23 cellular contexts compared by ENCODE assay signal in the genomic region with DNA sequence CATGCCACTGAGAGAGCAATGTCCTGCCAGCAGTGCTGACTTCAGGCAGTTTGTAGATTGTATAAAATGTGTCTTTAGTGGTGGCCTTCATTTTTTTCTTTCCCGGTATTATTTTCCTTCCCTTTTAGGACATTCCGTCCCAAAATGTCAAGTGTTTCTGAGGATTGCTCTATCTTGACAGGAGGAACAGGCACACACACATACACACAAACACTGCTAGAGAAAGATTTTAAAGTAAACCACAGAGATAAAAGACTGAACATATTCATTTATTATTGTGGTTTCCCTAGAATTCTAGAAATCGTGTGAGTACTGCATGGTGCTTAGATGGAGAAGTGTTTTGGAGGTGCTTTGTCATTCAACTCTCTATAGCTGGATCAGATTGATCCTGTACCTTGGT.
"Had no signal": no experiment of that assay in that cellular context is flagged by ENCODE, and none has a peak within 500 bp of the region (broad histone marks: within the 10 kb centered on the region; RNA-seq: fewer than 3 reads in every experiment).

No MANE protein-coding gene starts in this region.

- H3K9me3 ChIP-seq: gastrocnemius medialis, lower lobe of right lung, ovary, psoas muscle, sigmoid colon, stomach, thyroid gland, vagina had no signal

- H3K36me3 Mint-ChIP-seq: natural killer cell; stimulated activated effector memory CD8-positive, alpha-beta T cell treated with anti-CD3 and anti-CD28 coated beads, Interleukin-12 subunit alpha, Interleukin-12 subunit beta, amount 100 ng/mL, for 72 hours had no signal

- H3K4me3 ChIP-seq: gastrocnemius medialis, lower lobe of right lung, ovary, psoas muscle, sigmoid colon, stomach, thyroid gland, vagina had no signal

- H3K27me3 ChIP-seq: gastrocnemius medialis, ovary, sigmoid colon, stomach, thyroid gland, vagina had no signal

- H3K4me1 ChIP-seq: gastrocnemius medialis, lower lobe of right lung, psoas muscle, sigmoid colon, stomach, thyroid gland, vagina had no signal

- H3K9me3 Mint-ChIP-seq: effector memory CD8-positive, alpha-beta T cell; natural killer cell; stimulated activated effector memory CD8-positive, alpha-beta T cell treated with anti-CD3 and anti-CD28 coated beads, Interleukin-12 subunit alpha, Interleukin-12 subunit beta, amount 100 ng/mL, for 72 hours had no signal

- DNase-seq: effector memory CD8-positive, alpha-beta T cell; foreskin fibroblast; gastrocnemius medialis; head of caudate nucleus; left ventricle myocardium superior; lower lobe of right lung; natural killer cell; occipital lobe; ovary; posterior cingulate gyrus; psoas muscle; right cardiac atrium; sigmoid colon; stimulated activated CD4-positive, alpha-beta T cell treated with anti-CD3 and anti-CD28 coated beads, Interleukin-2, amount 100 ng/mL, for 24 hours; stimulated activated CD4-positive, alpha-beta T cell treated with anti-CD3 and anti-CD28 coated beads, Interleukin-4, amount 100 ng/mL, for 24 hours; stimulated activated naive CD4-positive, alpha-beta T cell treated with Interleukin-2 at 50 U/mL for 16 hours; stomach; thyroid gland; trophoblast cell had no signal

- H3K27ac Mint-ChIP-seq: effector memory CD8-positive, alpha-beta T cell; natural killer cell; stimulated activated effector memory CD8-positive, alpha-beta T cell treated with anti-CD3 and anti-CD28 coated beads, Interleukin-12 subunit alpha, Interleukin-12 subunit beta, amount 100 ng/mL, for 72 hours had no signal

- H3K36me3 ChIP-seq: gastrocnemius medialis, lower lobe of right lung, ovary, sigmoid colon, stomach, thyroid gland, vagina had no signal

- FAIRE-seq: endometrium, keratinocyte had no signal

- ATAC-seq: effector memory CD8-positive, alpha-beta T cell; gastrocnemius medialis; left ventricle myocardium superior; lower lobe of right lung; natural killer cell; psoas muscle; right cardiac atrium; stimulated activated effector memory CD8-positive, alpha-beta T cell treated with anti-CD3 and anti-CD28 coated beads, Interleukin-12 subunit alpha, Interleukin-12 subunit beta, amount 100 ng/mL, for 72 hours had no signal

- H3K27ac ChIP-seq: gastrocnemius medialis, lower lobe of right lung, ovary, psoas muscle, sigmoid colon, stomach, thyroid gland, vagina had no signal
